Comparison of ENCODE assay signal across 8 cellular contexts in the genomic region with DNA sequence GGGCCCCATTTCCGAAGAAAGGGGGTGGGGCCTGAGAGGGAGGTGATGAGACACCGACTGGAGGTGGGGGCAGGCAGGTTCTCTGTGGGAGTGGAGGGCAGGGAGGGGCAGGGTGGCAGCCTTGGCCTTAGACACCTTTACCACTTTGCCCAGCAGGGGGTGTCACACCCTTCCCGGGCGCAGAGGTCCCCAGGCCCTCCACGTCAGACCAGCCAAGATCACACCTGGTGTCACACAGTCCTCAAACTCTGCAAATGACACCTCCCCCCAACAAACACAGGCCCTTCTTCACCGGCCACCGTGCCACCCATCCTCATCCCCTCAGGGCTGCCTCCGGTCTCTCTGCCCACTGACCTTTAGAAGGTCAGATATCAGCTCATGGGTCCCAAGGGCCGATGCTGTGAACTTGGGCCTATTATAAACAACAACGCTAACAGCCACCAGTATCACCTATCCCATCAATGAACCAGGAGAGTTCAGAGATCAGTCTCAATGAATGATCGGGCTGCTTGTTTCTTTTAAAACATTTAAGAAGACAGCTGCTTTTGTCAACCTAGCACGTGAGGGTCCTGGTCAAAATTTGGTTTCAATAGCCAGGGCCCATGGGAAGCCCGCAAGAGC.
DNase-seq lines count a peak whose midpoint lies in the region; ATAC-seq, FAIRE-seq and TF ChIP-seq lines count a peak whose summit lies in the region.

No MANE protein-coding gene starts in this region.

- no peaks in the 10 kb centered on the region for H3K9me1 ChIP-seq in endothelial cell of umbilical vein (replicated peaks; ENCODE audit: control insufficient read depth, extremely low read depth, insufficient read depth, low read length)

- H3K79me2 ChIP-seq in DOHH2 (ENCODE audit: control insufficient read depth, low read length) (no peaks in the 10 kb centered on the region), Loucy (ENCODE audit: insufficient read depth, low read length) (peaks cover 60% of the 10 kb centered on the region), endothelial cell of umbilical vein (ENCODE audit: control insufficient read depth, insufficient read depth, low read length) (no peaks in the 10 kb centered on the region)

- H3K4me2 ChIP-seq in DOHH2 (ENCODE audit: low read length) (peak overlapping the region; percentile 68), Loucy (ENCODE audit: low read depth, low read length, poor library complexity, severe bottlenecking) (peak overlapping the region; percentile 51), endothelial cell of umbilical vein (ENCODE audit: insufficient read depth, low read length) (no peak overlapping the region)

- H3K36me3 ChIP-seq in DOHH2 (ENCODE audit: control insufficient read depth, low read length) (no peaks in the 10 kb centered on the region), Loucy (ENCODE audit: insufficient read depth, low read length) (no peaks in the 10 kb centered on the region), endothelial cell of umbilical vein (ENCODE audit: control insufficient read depth in 2 of 2, extremely low read depth in 1 of 2, insufficient read depth in 2 of 2, low read length in 2 of 2) (no peaks in the 10 kb centered on the region), gastrocnemius medialis (no peaks in the 10 kb centered on the region)

- H3K9me3 ChIP-seq in DOHH2 (ENCODE audit: control insufficient read depth, insufficient read depth, low read length) (no peaks in the 10 kb centered on the region), Loucy (ENCODE audit: insufficient read depth, low read depth, low read length) (no peaks in the 10 kb centered on the region), endothelial cell of umbilical vein (replicated peaks; ENCODE audit: control insufficient read depth, insufficient read depth, low read length) (no peaks in the 10 kb centered on the region), gastrocnemius medialis (no peaks in the 10 kb centered on the region)

- H3K9ac ChIP-seq in Loucy (ENCODE audit: low read depth, low read length, poor library complexity, severe bottlenecking), result peak overlapping the region; percentile 83
- no peak overlapping the region for H3K9ac ChIP-seq in endothelial cell of umbilical vein (replicated peaks; ENCODE audit: extremely low read depth, insufficient read depth, low read length)

- H3F3A ChIP-seq in DOHH2 (ENCODE audit: control insufficient read depth, insufficient read depth) (peaks cover 7% of the 10 kb centered on the region; the same call in 1 of the 2 replicates), Loucy (ENCODE audit: low read depth) (no peaks in the 10 kb centered on the region)

- no peak for TF ChIP-seq POLR2A in endothelial cell of umbilical vein (IDR thresholded peaks at IDR 0.05; ENCODE audit: low read depth, low read length)
- TF ChIP-seq POLR2A in gastrocnemius medialis (IDR thresholded peaks at IDR 0.05), result no peak

- TF ChIP-seq CTCF in DOHH2 (IDR thresholded peaks at IDR 0.05; ENCODE audit: low read depth, low read length, poor library complexity, severe bottlenecking), result peak; percentile 80
- peak; percentile 71 for TF ChIP-seq CTCF in Loucy (conservative IDR thresholded peaks at IDR 0.05; ENCODE audit: low read length)
- peak; percentile 16 to 41 for TF ChIP-seq CTCF in endothelial cell of umbilical vein (IDR thresholded peaks at IDR 0.05; ENCODE audit: extremely low read depth in 1 of 2, insufficient read depth in 1 of 2, low read depth in 1 of 2, low read length in 2 of 2)
- peak in 4 of 5 experiments; percentile 31 to 61 (median 42) for TF ChIP-seq CTCF in gastrocnemius medialis (IDR thresholded peaks at IDR 0.05 in 4 of 5, conservative IDR thresholded peaks at IDR 0.05 in 1 of 5)

- peak; percentile 36 to 47 for DNase-seq in activated CD4-positive, alpha-beta T cell treated with anti-CD3 and anti-CD28 coated beads, Interleukin-2, amount 50 U/mL, for 24 hours (ENCODE audit: low read depth in 1 of 2, low spot score in 1 of 2)
- no peak for DNase-seq in endothelial cell of umbilical vein (ENCODE audit: low read depth, low spot score)
- peak in 1 of 2 donors; percentile 57 for DNase-seq in gastrocnemius medialis
- no peak for DNase-seq in amniotic stem cell (lab: John Stamatoyannopoulos, UW)

- POLR2A ChIA-PET in endothelial cell of umbilical vein (lab: Charles Lee), result no interaction called here

- BruUV-seq in endothelial cell of umbilical vein (replicated peaks; lab: Mats Ljungman, UMichigan), result no TSS peak

- ATAC-seq in gastrocnemius medialis, result no peak
- ATAC-seq in HG02763 (IDR thresholded peaks at IDR 0.05; ENCODE audit: unreplicated experiment), result no peak
- ATAC-seq in HG03457 (IDR thresholded peaks at IDR 0.05; ENCODE audit: unreplicated experiment), result no peak

- intact Hi-C loops in endothelial cell of umbilical vein (cut with micrococcal nuclease) (loop anchor here (1.0 to 5.0 kb wide), 2 partner anchors 165 to 175 kb away; no protein-coding TSS in a partner anchor), gastrocnemius medialis (cut with DNase I; ENCODE audit: low total_unique reads) (loop anchor here (1.0 to 5.0 kb wide), 3 partner anchors 96 to 170 kb away; no protein-coding TSS in a partner anchor)

- H3K27ac ChIP-seq in DOHH2 (ENCODE audit: low read depth, low read length) (no peak overlapping the region), endothelial cell of umbilical vein (ENCODE audit: insufficient read depth, low read depth, low read length) (no peak overlapping the region), gastrocnemius medialis (peak overlapping the region; percentile 30 to 69 (median 52))

- H3K4me3 ChIP-seq in DOHH2 (ENCODE audit: low read length) (no peak overlapping the region; the same call in 1 of the 2 replicates), Loucy (ENCODE audit: low read length, poor library complexity, severe bottlenecking) (peak overlapping the region; percentile 90), endothelial cell of umbilical vein (replicated peaks in 1 of 3; ENCODE audit: insufficient read depth in 1 of 3, low read depth in 1 of 3, low read length in 3 of 3) (no peak overlapping the region), gastrocnemius medialis (no peak overlapping the region)

- H3K27me3 ChIP-seq in DOHH2 (ENCODE audit: control insufficient read depth, low read length), result peaks cover 12% of the 10 kb centered on the region
- H3K27me3 ChIP-seq in Loucy (ENCODE audit: insufficient read depth, low read length, poor library complexity, severe bottlenecking), result no peaks in the 10 kb centered on the region
- H3K27me3 ChIP-seq in endothelial cell of umbilical vein (ENCODE audit: control insufficient read depth in 2 of 2, insufficient read depth in 2 of 2, low read length in 2 of 2), result peaks cover 2 to 3% of the 10 kb centered on the region in 2 experiments
- no peaks in the 10 kb centered on the region for H3K27me3 ChIP-seq in gastrocnemius medialis

- dilution Hi-C loops in endothelial cell of umbilical vein (cut with MboI; ENCODE audit: extremely low pct_ligation_motif_present, low sequenced_read_pairs), result no loop called here

- H3K4me1 ChIP-seq in DOHH2 (ENCODE audit: control insufficient read depth, low read length) (peaks cover 15% of the 10 kb centered on the region), Loucy (ENCODE audit: insufficient read depth, low read length, poor library complexity, severe bottlenecking) (peaks cover 48% of the 10 kb centered on the region), endothelial cell of umbilical vein (ENCODE audit: control insufficient read depth, extremely low read depth, insufficient read depth, low read length) (no peaks in the 10 kb centered on the region), gastrocnemius medialis (peaks cover 66 to 75% of the 10 kb centered on the region in 2 donors)

- H2AFZ ChIP-seq in Loucy (ENCODE audit: low read length), result no peak overlapping the region
- H2AFZ ChIP-seq in endothelial cell of umbilical vein (ENCODE audit: low read depth, low read length), result no peak overlapping the region

- in situ Hi-C loops in gastrocnemius medialis (cut with MboI; ENCODE audit: low sequenced_read_pairs in 4 of 4), result loop anchor here in 2 of 4 donors (25.0 kb wide), 1 partner anchor 95 kb away; the partner anchor contains the start of gene CASZ1 (in 2 of the 2)

- FAIRE-seq in endothelial cell of umbilical vein (lab: Jason Lieb, UNC), result no peak

- CTCF ChIA-PET in endothelial cell of umbilical vein (lab: Charles Lee), result no interaction called here

- no peaks in the 10 kb centered on the region for H3K9me2 ChIP-seq in DOHH2 (replicated peaks; ENCODE audit: control insufficient read depth, low read length)
- no peaks in the 10 kb centered on the region for H3K9me2 ChIP-seq in Loucy (replicated peaks; ENCODE audit: low read depth, low read length)

- H4K20me1 ChIP-seq in DOHH2 (ENCODE audit: control insufficient read depth, insufficient read depth, low read depth, low read length) (no peaks in the 10 kb centered on the region), Loucy (ENCODE audit: insufficient read depth, low read length, poor library complexity, severe bottlenecking) (peaks cover 9% of the 10 kb centered on the region), endothelial cell of umbilical vein (replicated peaks; ENCODE audit: control insufficient read depth, extremely low read depth, insufficient read depth, low read length) (no peaks in the 10 kb centered on the region)

TF ChIP-seq in endothelial cell of umbilical vein, 7 proteins besides CTCF, POLR2A, EP300 and RAD21:
- TF ChIP-seq EZH2 (IDR thresholded peaks at IDR 0.05; ENCODE audit: borderline replicate concordance, low read depth, low read length, severe bottlenecking), result no peak
TF ChIP-seq in endothelial cell of umbilical vein: peak in this region for 0.

Comparison
In these comparisons a context has a peak if more than half of its experiments do, and no peak if none do; other contexts are left out.
1. H3K27ac ChIP-seq: peak in gastrocnemius medialis (4 of 4); none in DOHH2 (single experiment) and endothelial cell of umbilical vein (single experiment).
2. CTCF ChIP-seq: peak in every context shown above with its lines; median percentile 80 in DOHH2; 71 in Loucy; 42 in gastrocnemius medialis; 28 in endothelial cell of umbilical vein.
3. DNase-seq: peak in activated CD4-positive, alpha-beta T cell treated with anti-CD3 and anti-CD28 coated beads, Interleukin-2, amount 50 U/mL, for 24 hours (2 of 2); none in endothelial cell of umbilical vein (single experiment) and amniotic stem cell (single experiment).